8 cellular contexts compared by ENCODE assay signal in the genomic region with DNA sequence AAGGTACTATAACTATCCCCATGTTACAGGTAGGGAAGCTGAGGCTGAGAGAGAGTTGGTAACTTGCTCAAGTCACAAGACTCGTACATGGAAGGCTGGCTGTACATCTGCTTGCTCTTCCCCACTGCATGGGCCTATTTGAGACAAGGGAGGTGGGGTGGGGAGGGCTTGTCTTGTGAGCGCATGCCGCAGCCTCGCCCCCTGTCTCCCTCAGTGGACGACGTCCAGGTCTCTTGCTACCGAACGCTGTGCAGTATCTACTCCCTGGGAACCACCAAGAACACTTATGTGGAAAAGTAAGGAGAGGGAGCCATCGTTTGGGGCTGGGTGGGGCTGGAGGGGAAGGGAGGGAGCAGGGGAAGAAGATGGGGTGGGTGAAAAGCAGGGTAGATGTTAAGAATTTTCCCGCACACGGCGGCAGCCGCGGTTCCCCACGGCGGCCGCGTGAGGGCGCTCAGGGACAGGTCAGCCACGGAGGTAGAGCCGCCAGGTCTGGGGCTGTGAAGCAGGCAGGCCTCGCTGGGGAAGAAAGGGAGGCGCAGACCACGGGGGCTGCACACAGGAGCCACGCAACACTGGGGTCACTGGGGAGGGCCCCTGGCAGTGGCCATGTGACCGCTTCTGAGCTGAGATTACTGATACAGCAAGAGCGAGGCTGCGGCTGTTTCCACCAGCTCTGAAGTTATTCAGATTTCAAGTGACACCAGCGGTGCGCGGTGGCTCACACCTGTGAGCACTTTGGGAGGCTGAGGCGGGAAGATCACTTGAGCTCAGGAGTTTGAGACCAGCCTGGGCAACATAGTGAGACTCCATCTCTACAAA.
DNase-seq lines count a peak whose midpoint lies in the region; ATAC-seq, FAIRE-seq and TF ChIP-seq lines count a peak whose summit lies in the region.

No MANE protein-coding gene starts in this region.

- H3K4me1 ChIP-seq in mammary epithelial cell (ENCODE audit: insufficient read depth, low read length) = no peaks in the 10 kb centered on the region
- no peaks in the 10 kb centered on the region for H3K4me1 ChIP-seq in kidney (ENCODE audit: control insufficient read depth in 1 of 2, insufficient read depth in 1 of 2, low read depth in 1 of 2, low read length in 2 of 2)

- H3K27me3 Mint-ChIP-seq in activated B cell treated with CpG ODN at 0.5 μM for 24 hours = peaks cover 12% of the 10 kb centered on the region

- no peaks in the 10 kb centered on the region for H4K20me1 ChIP-seq in mammary epithelial cell (ENCODE audit: insufficient read depth, low read length)

- WGBS in mammary epithelial cell (ENCODE audit: low coverage, missing lambda C conversion rate) = 40% methylated on average over 14 of the region's 32 CpGs

- peaks cover 5% of the 10 kb centered on the region for H3K4me1 Mint-ChIP-seq in activated B cell treated with CpG ODN at 0.5 μM for 24 hours

- TF ChIP-seq CTCF in activated B cell treated with CpG ODN at 0.5 μM for 24 hours (IDR thresholded peaks at IDR 0.05) = no peak
- peak; percentile 62 to 90 for TF ChIP-seq CTCF in mammary epithelial cell (conservative IDR thresholded peaks at IDR 0.05 in 1 of 2, IDR thresholded peaks at IDR 0.05 in 1 of 2; ENCODE audit: extremely low read depth in 1 of 2, insufficient read depth in 1 of 2, low read depth in 1 of 2, low read length in 2 of 2)
- peak; percentile 73 for TF ChIP-seq CTCF in kidney (IDR thresholded peaks at IDR 0.05; ENCODE audit: borderline replicate concordance, extremely low read depth, insufficient read depth)

- no peak overlapping the region for H3K27ac Mint-ChIP-seq in activated B cell treated with CpG ODN at 0.5 μM for 24 hours

- H3K9ac ChIP-seq in mammary epithelial cell (ENCODE audit: insufficient read depth, low read length) (no peak overlapping the region), kidney (ENCODE audit: low read length in 2 of 2) (peak overlapping the region in 1 of 2 donors; percentile 26)

- peak overlapping the region in 1 of 3 experiments; percentile 4 for H3K4me3 ChIP-seq in mammary epithelial cell (replicated peaks in 1 of 3; ENCODE audit: insufficient read depth in 1 of 3, low read depth in 2 of 3, low read length in 3 of 3)
- H3K4me3 ChIP-seq in kidney (ENCODE audit: low read length in 2 of 2) = no peak overlapping the region

- BruUV-seq in mammary epithelial cell (replicated peaks; lab: Mats Ljungman, UMichigan) = no TSS peak

- H3K36me3 ChIP-seq in mammary epithelial cell (ENCODE audit: insufficient read depth, low read length) = no peaks in the 10 kb centered on the region
- H3K36me3 ChIP-seq in kidney (ENCODE audit: control insufficient read depth in 1 of 2, insufficient read depth in 2 of 2, low read length in 2 of 2) = no peaks in the 10 kb centered on the region

- H3K36me3 Mint-ChIP-seq in activated B cell treated with CpG ODN at 0.5 μM for 24 hours (ENCODE audit: low read depth) = no peaks in the 10 kb centered on the region

- dilution Hi-C loops in mammary epithelial cell (cut with HindIII; ENCODE audit: low sequenced_read_pairs) = no loop called here

- no peaks in the 10 kb centered on the region for H3K79me2 ChIP-seq in mammary epithelial cell (ENCODE audit: insufficient read depth, low read length)

- CTCF ChIA-PET in activated B cell treated with CpG ODN at 0.5 μM for 24 hours (lab: Charles Lee) (interaction anchor here (0.7 to 2.9 kb wide), 9 partner anchors 20 to 438 kb away, joined by 3 to 24 read pairs (median 5); a partner anchor contains a TSS), mammary epithelial cell (lab: Charles Lee; ENCODE audit: low non-redundant PET) (interaction anchor here (0.5 kb wide), 1 partner anchor 141 kb away, joined by 3 read pairs; a partner anchor contains a TSS)

- H3K27ac ChIP-seq in mammary epithelial cell (ENCODE audit: insufficient read depth, low read depth, low read length) (no peak overlapping the region), kidney (ENCODE audit: low read depth in 2 of 2, low read length in 2 of 2) (no peak overlapping the region)

- H3K4me2 ChIP-seq in mammary epithelial cell (ENCODE audit: insufficient read depth, low read depth, low read length) = peak overlapping the region; percentile 6

- POLR2A ChIA-PET in activated B cell treated with CpG ODN at 0.5 μM for 24 hours (lab: Charles Lee) = interaction anchor here (0.5 to 2.4 kb wide), 5 partner anchors 77 to 120 kb away, joined by 3 to 12 read pairs (median 3); a partner anchor contains a TSS

- FAIRE-seq in kidney (lab: Jason Lieb, UNC) = no peak

- DNase-seq in SIG-M5 treated with dmso at 0.1 percent for 504 hours (lab: John Stamatoyannopoulos, UW; ENCODE audit: unreplicated experiment) = peak; percentile 38
- DNase-seq in SIG-M5 (lab: John Stamatoyannopoulos, UW) = no peak
- DNase-seq in NCI-H1694 (lab: John Stamatoyannopoulos, UW) = peak; percentile 46
- DNase-seq in activated B cell treated with CpG ODN at 0.5 μM for 24 hours = peak; percentile 70
- peak; percentile 45 for DNase-seq in mammary epithelial cell
- DNase-seq in kidney = no peak
- peak; percentile 64 for DNase-seq in stimulated activated CD4-positive, alpha-beta T cell treated with anti-CD3 and anti-CD28 coated beads, Interleukin-2, amount 100 ng/mL, for 4 hours (ENCODE audit: low read depth)

- peak overlapping the region; percentile 77 for H2AFZ ChIP-seq in mammary epithelial cell (ENCODE audit: low read depth, low read length)

- no peaks in the 10 kb centered on the region for H3K27me3 ChIP-seq in mammary epithelial cell (ENCODE audit: insufficient read depth, low read length)

- in situ Hi-C loops in mammary epithelial cell (cut with MboI; ENCODE audit: low sequenced_read_pairs in 2 of 2) = loop anchor here in 1 of 2 donors (25.0 kb wide), 2 partner anchors 278 to 422 kb away; a partner anchor contains a TSS

- no peaks in the 10 kb centered on the region for H3K9me3 Mint-ChIP-seq in activated B cell treated with CpG ODN at 0.5 μM for 24 hours

- intact Hi-C loops in activated B cell treated with CpG ODN at 0.5 μM for 24 hours (cut with micrococcal nuclease) (loop anchor here (1.0 to 10.0 kb wide), 4 partner anchors 112 to 415 kb away; a partner anchor contains a TSS), mammary epithelial cell (cut with micrococcal nuclease) (loop anchor here (1.0 to 10.0 kb wide), 7 partner anchors 30 to 415 kb away; a partner anchor contains a TSS), kidney (cut with DNase I) (no loop called here)

- ATAC-seq in activated B cell treated with CpG ODN at 0.5 μM for 24 hours (ENCODE audit: low read depth) (peak; percentile 97), GM21526 (IDR thresholded peaks at IDR 0.05; ENCODE audit: low FRiP score, unreplicated experiment) (no peak)

- no peak overlapping the region for H3K4me3 Mint-ChIP-seq in activated B cell treated with CpG ODN at 0.5 μM for 24 hours

- no peaks in the 10 kb centered on the region for H3K9me3 ChIP-seq in mammary epithelial cell (replicated peaks; ENCODE audit: insufficient read depth, low read length)
- no peaks in the 10 kb centered on the region for H3K9me3 ChIP-seq in kidney (ENCODE audit: control insufficient read depth in 1 of 2, low read length in 2 of 2)

Comparison
In these comparisons a context has a peak if more than half of its experiments do, and no peak if none do; other contexts are left out.
1. DNase-seq: peak in SIG-M5 treated with dmso at 0.1 percent for 504 hours (single experiment), NCI-H1694 (single experiment), activated B cell treated with CpG ODN at 0.5 μM for 24 hours (single experiment), mammary epithelial cell (single experiment) and stimulated activated CD4-positive, alpha-beta T cell treated with anti-CD3 and anti-CD28 coated beads, Interleukin-2, amount 100 ng/mL, for 4 hours (single experiment); none in SIG-M5 (single experiment) and kidney (single experiment).